8 cellular contexts compared by ENCODE assay signal in genomic region chr15:41494190-41494921, GRCh38. TPM values are rescaled to one million over a fixed set of nuclear protein-coding genes. Genes with fewer than 3 reads are reported as not detected.
DNase-seq lines count a peak whose midpoint lies in the region; ATAC-seq and TF ChIP-seq lines count a peak whose summit lies in the region.

No MANE protein-coding gene starts in this region.

- no peaks in the 10 kb centered on the region for H3K36me3 Mint-ChIP-seq in CD4-positive, CD25-positive, alpha-beta regulatory T cell
- H3K36me3 Mint-ChIP-seq in activated B cell treated with CpG ODN at 0.5 μM for 24 hours (ENCODE audit: low read depth): no peaks in the 10 kb centered on the region
- H3K36me3 Mint-ChIP-seq in osteocyte (ENCODE audit: unreplicated experiment): peaks cover 2% of the 10 kb centered on the region

- peaks cover 5 to 21% (median 14%) of the 10 kb centered on the region in 4 donors for H3K4me1 Mint-ChIP-seq in CD4-positive, CD25-positive, alpha-beta regulatory T cell
- peaks cover 19% of the 10 kb centered on the region for H3K4me1 Mint-ChIP-seq in activated B cell treated with CpG ODN at 0.5 μM for 24 hours
- H3K4me1 Mint-ChIP-seq in osteocyte (ENCODE audit: unreplicated experiment): peaks cover 16% of the 10 kb centered on the region

- peak overlapping the region; percentile 81 to 86 (median 82) for H3K4me3 Mint-ChIP-seq in CD4-positive, CD25-positive, alpha-beta regulatory T cell
- H3K4me3 Mint-ChIP-seq in activated B cell treated with CpG ODN at 0.5 μM for 24 hours (peak overlapping the region; percentile 73), osteocyte (ENCODE audit: unreplicated experiment) (peak overlapping the region; percentile 48)

- no peaks in the 10 kb centered on the region for H3K9me3 Mint-ChIP-seq in CD4-positive, CD25-positive, alpha-beta regulatory T cell
- H3K9me3 Mint-ChIP-seq in activated B cell treated with CpG ODN at 0.5 μM for 24 hours (no peaks in the 10 kb centered on the region), osteocyte (ENCODE audit: unreplicated experiment) (no peaks in the 10 kb centered on the region)

- no peaks in the 10 kb centered on the region for H3K9me3 ChIP-seq in CD4-positive, CD25-positive, alpha-beta regulatory T cell (ENCODE audit: control insufficient read depth in 2 of 2, low read length in 2 of 2)

- POLR2A ChIA-PET in activated B cell treated with CpG ODN at 0.5 μM for 24 hours (lab: Charles Lee): no interaction called here

- TF ChIP-seq CTCF in activated B cell treated with CpG ODN at 0.5 μM for 24 hours (IDR thresholded peaks at IDR 0.05) (no peak), epithelial cell of proximal tubule (conservative IDR thresholded peaks at IDR 0.05; ENCODE audit: low read depth, low read length) (peak; percentile 9), osteocyte (IDR thresholded peaks at IDR 0.05) (no peak), foreskin keratinocyte (conservative IDR thresholded peaks at IDR 0.05) (no peak)

- H3K4me1 ChIP-seq in CD4-positive, CD25-positive, alpha-beta regulatory T cell (ENCODE audit: control insufficient read depth, insufficient read depth, low read length, poor library complexity, severe bottlenecking): peaks cover 28% of the 10 kb centered on the region
- peaks cover 4% of the 10 kb centered on the region for H3K4me1 ChIP-seq in foreskin keratinocyte

- intact Hi-C loops in activated B cell treated with CpG ODN at 0.5 μM for 24 hours (cut with micrococcal nuclease): loop anchor here (5.0 kb wide), 1 partner anchor 478 kb away; the partner anchor contains the start of gene EHD4

- no peak overlapping the region for H3K27ac ChIP-seq in CD4-positive, CD25-positive, alpha-beta regulatory T cell (ENCODE audit: insufficient read depth, low read length, poor library complexity, severe bottlenecking)
- H3K27ac ChIP-seq in foreskin keratinocyte: no peak overlapping the region

- CTCF ChIA-PET in activated B cell treated with CpG ODN at 0.5 μM for 24 hours (lab: Charles Lee): no interaction called here

- H3K27ac Mint-ChIP-seq in CD4-positive, CD25-positive, alpha-beta regulatory T cell: no peak overlapping the region
- H3K27ac Mint-ChIP-seq in activated B cell treated with CpG ODN at 0.5 μM for 24 hours: no peak overlapping the region
- H3K27ac Mint-ChIP-seq in osteocyte (ENCODE audit: unreplicated experiment): no peak overlapping the region

- H3K36me3 ChIP-seq in CD4-positive, CD25-positive, alpha-beta regulatory T cell (ENCODE audit: control insufficient read depth, insufficient read depth, low read length): no peaks in the 10 kb centered on the region

- H3K4me3 ChIP-seq in CD4-positive, CD25-positive, alpha-beta regulatory T cell (ENCODE audit: low read depth, low read length): no peak overlapping the region
- H3K4me3 ChIP-seq in epithelial cell of proximal tubule (ENCODE audit: low read depth, low read length): peak overlapping the region; percentile 57

- peaks cover 42% of the 10 kb centered on the region for H3K27me3 Mint-ChIP-seq in CD4-positive, CD25-positive, alpha-beta regulatory T cell
- H3K27me3 Mint-ChIP-seq in activated B cell treated with CpG ODN at 0.5 μM for 24 hours (peaks cover 40% of the 10 kb centered on the region), osteocyte (ENCODE audit: unreplicated experiment) (peaks cover 33% of the 10 kb centered on the region)

- peak; percentile 25 to 51 (median 31) for DNase-seq in CD4-positive, CD25-positive, alpha-beta regulatory T cell
- peak; percentile 50 for DNase-seq in activated B cell treated with CpG ODN at 0.5 μM for 24 hours
- no peak for DNase-seq in epithelial cell of proximal tubule (ENCODE audit: low read depth)
- DNase-seq in osteocyte (ENCODE audit: extremely low spot score, unreplicated experiment): no peak
- no peak for DNase-seq in foreskin keratinocyte
- DNase-seq in hypothalamus (lab: John Stamatoyannopoulos, UW): no peak

- ATAC-seq in CD4-positive, CD25-positive, alpha-beta regulatory T cell (ENCODE audit: low read depth in 2 of 2): peak; percentile 9 to 18
- ATAC-seq in GM19372 (IDR thresholded peaks at IDR 0.05; ENCODE audit: low read depth, unreplicated experiment) (peak; percentile 13), HG03457 (IDR thresholded peaks at IDR 0.05; ENCODE audit: unreplicated experiment) (peak; percentile 16), activated B cell treated with CpG ODN at 0.5 μM for 24 hours (ENCODE audit: low read depth) (peak; percentile 19), foreskin keratinocyte (no peak)

- peaks cover 13% of the 10 kb centered on the region for H3K27me3 ChIP-seq in CD4-positive, CD25-positive, alpha-beta regulatory T cell (ENCODE audit: control insufficient read depth, insufficient read depth, low read length)
- H3K27me3 ChIP-seq in foreskin keratinocyte: peaks cover 58% of the 10 kb centered on the region

RNA-seq across cellular contexts. Expression of gene ITPKA, which starts 0.7 kb away (rescaled TPM):
- not detected for total RNA-seq in CD4-positive, CD25-positive, alpha-beta regulatory T cell
- polyA plus RNA-seq in CD4-positive, CD25-positive, alpha-beta regulatory T cell: not detected
- total RNA-seq in activated B cell treated with CpG ODN at 0.5 μM for 24 hours: 0.18 TPM in 1 of 2 replicates, not detected in the other
- total RNA-seq in epithelial cell of proximal tubule: 6.7 and 9.8 TPM in 2 replicates
- not detected in 2 replicates for total RNA-seq in osteocyte
- 0.44 and 0.71 TPM in 2 replicates for total RNA-seq in foreskin keratinocyte
- 0.55 and 0.62 TPM in 2 replicates for polyA plus RNA-seq in foreskin keratinocyte

RNA-seq across cellular contexts. Expression of gene LTK, which starts 19.3 kb away (rescaled TPM):
- total RNA-seq in CD4-positive, CD25-positive, alpha-beta regulatory T cell: 2.0 TPM
- polyA plus RNA-seq in CD4-positive, CD25-positive, alpha-beta regulatory T cell: under 1 TPM; 0.17 to 0.59 (median 0.38) TPM
- 1.9 and 2.2 TPM in 2 replicates for total RNA-seq in activated B cell treated with CpG ODN at 0.5 μM for 24 hours
- total RNA-seq in epithelial cell of proximal tubule: 0.07 and 0.69 TPM in 2 replicates
- total RNA-seq in osteocyte: 0.50 and 0.91 TPM in 2 replicates
- total RNA-seq in foreskin keratinocyte: not detected in 2 replicates
- polyA plus RNA-seq in foreskin keratinocyte: not detected in 2 replicates

RNA-seq across cellular contexts. Expression of gene RPAP1, which starts 49.7 kb away (rescaled TPM):
- total RNA-seq in CD4-positive, CD25-positive, alpha-beta regulatory T cell: 29.5 TPM
- 1 to 10 TPM; 4.7 to 9.1 (median 8.1) TPM for polyA plus RNA-seq in CD4-positive, CD25-positive, alpha-beta regulatory T cell
- total RNA-seq in activated B cell treated with CpG ODN at 0.5 μM for 24 hours (56.1 TPM in 2 replicates), epithelial cell of proximal tubule (46.4 and 70.8 TPM in 2 replicates), osteocyte (36.1 TPM in 2 replicates), foreskin keratinocyte (21.9 and 26.1 TPM in 2 replicates)
- 17.7 and 20.8 TPM in 2 replicates for polyA plus RNA-seq in foreskin keratinocyte

Comparison
In these comparisons a context has a peak if more than half of its experiments do, and no peak if none do; other contexts are left out.
1. DNase-seq: peak in CD4-positive, CD25-positive, alpha-beta regulatory T cell (3 of 3) and activated B cell treated with CpG ODN at 0.5 μM for 24 hours (single experiment); none in epithelial cell of proximal tubule (single experiment), osteocyte (single experiment), foreskin keratinocyte (0 of 2) and hypothalamus (0 of 51).
2. Peak in every context shown above with its lines, with median percentiles within 50 percentile points of each other: H3K4me3 Mint-ChIP-seq.